21 cellular contexts compared by ENCODE assay signal in genomic region chr9:112547712-112548440, GRCh38.
DNase-seq lines count a peak whose midpoint lies in the region; ATAC-seq and TF ChIP-seq lines count a peak whose summit lies in the region.
"Had no signal": no experiment of that assay in that cellular context is flagged by ENCODE, and none has a peak within 500 bp of the region (broad histone marks: within the 10 kb centered on the region; RNA-seq: fewer than 3 reads in every experiment).

No MANE protein-coding gene starts in this region.

- TF ChIP-seq CTCF in natural killer cell (IDR thresholded peaks at IDR 0.05) (no peak), testis (IDR thresholded peaks at IDR 0.05) (no peak)

- no peaks in the 10 kb centered on the region for H3K9me3 Mint-ChIP-seq in natural killer cell
- H3K9me3 Mint-ChIP-seq in natural killer cell treated with Interleukin-12 subunit alpha and Interleukin-12 subunit beta and Interleukin-15 and Interleukin-18, amount 100 ng/mL, for 72 hours: peaks cover 3% of the 10 kb centered on the region
- H3K9me3 Mint-ChIP-seq in activated CD4-positive, alpha-beta T cell treated with anti-CD3 and anti-CD28 coated beads, Interleukin-2, amount 10 ng/mL, durations not matched to agents 7 days and 5 days: peaks cover 5% of the 10 kb centered on the region

- ATAC-seq in natural killer cell (no peak), GM19397 (IDR thresholded peaks at IDR 0.05; ENCODE audit: unreplicated experiment) (no peak)
- no peak for ATAC-seq in natural killer cell treated with Interleukin-12 subunit alpha and Interleukin-12 subunit beta and Interleukin-15 and Interleukin-18, amount 100 ng/mL, for 72 hours
- ATAC-seq: HepG2, Panc1 had no signal

- DNase-seq in natural killer cell (no peak), amniotic epithelial cell (ENCODE audit: low read depth) (peak; percentile 23), iPS DF 4.7 (ENCODE audit: extremely low read depth, low spot score) (peak; percentile 38), testis (no peak)
- DNase-seq in natural killer cell treated with Interleukin-12 subunit alpha and Interleukin-12 subunit beta and Interleukin-15 and Interleukin-18, amount 100 ng/mL, for 72 hours (ENCODE audit: low spot score): no peak
- DNase-seq in stimulated activated CD4-positive, alpha-beta T cell treated with anti-CD3 and anti-CD28 coated beads, Interleukin-12 subunit alpha, Interleukin-12 subunit beta, amount 100 ng/mL, for 4 hours: no peak
- no peak for DNase-seq in activated CD4-positive, alpha-beta T cell treated with anti-CD3 and anti-CD28 coated beads, Interleukin-2, amount 10 ng/mL, durations not matched to agents 7 days and 5 days
- DNase-seq: AML-193, DMS 273 treated with DMSO at 0.1 percent for 48 hours, DND-41, KG1, NCI-H1417 treated with DMSO at 0.1 percent for 48 hours, NCI-H2029, NCI-H345, NCI-H526 had no signal

- 78 to 82% methylated on average over 4 of the region's 4 CpGs for WGBS in testis, 2 donors

- peaks cover 27% of the 10 kb centered on the region for H3K4me1 ChIP-seq in testis
- H3K4me1 ChIP-seq: SJSA1 had no signal

- peaks cover 34 to 39% of the 10 kb centered on the region in 2 donors for H3K4me1 Mint-ChIP-seq in natural killer cell
- peaks cover 18 to 20% of the 10 kb centered on the region in 2 donors for H3K4me1 Mint-ChIP-seq in natural killer cell treated with Interleukin-12 subunit alpha and Interleukin-12 subunit beta and Interleukin-15 and Interleukin-18, amount 100 ng/mL, for 72 hours (ENCODE audit: low read depth in 2 of 2)
- peaks cover 10% of the 10 kb centered on the region for H3K4me1 Mint-ChIP-seq in activated CD4-positive, alpha-beta T cell treated with anti-CD3 and anti-CD28 coated beads, Interleukin-2, amount 10 ng/mL, durations not matched to agents 7 days and 5 days

- H3K36me3 Mint-ChIP-seq in natural killer cell: no peaks in the 10 kb centered on the region
- H3K36me3 Mint-ChIP-seq in natural killer cell treated with Interleukin-12 subunit alpha and Interleukin-12 subunit beta and Interleukin-15 and Interleukin-18, amount 100 ng/mL, for 72 hours: peaks cover 5% of the 10 kb centered on the region
- peaks cover 2% of the 10 kb centered on the region for H3K36me3 Mint-ChIP-seq in activated CD4-positive, alpha-beta T cell treated with anti-CD3 and anti-CD28 coated beads, Interleukin-2, amount 10 ng/mL, durations not matched to agents 7 days and 5 days (ENCODE audit: low read depth)

- no peak overlapping the region for H3K4me3 Mint-ChIP-seq in natural killer cell
- no peak overlapping the region for H3K4me3 Mint-ChIP-seq in natural killer cell treated with Interleukin-12 subunit alpha and Interleukin-12 subunit beta and Interleukin-15 and Interleukin-18, amount 100 ng/mL, for 72 hours
- no peak overlapping the region for H3K4me3 Mint-ChIP-seq in activated CD4-positive, alpha-beta T cell treated with anti-CD3 and anti-CD28 coated beads, Interleukin-2, amount 10 ng/mL, durations not matched to agents 7 days and 5 days

- peak overlapping the region; percentile 47 to 54 for H3K27ac ChIP-seq in testis
- H3K27ac ChIP-seq: 22Rv1, C4-2B, SJSA1 had no signal

- no peaks in the 10 kb centered on the region for H3K36me3 ChIP-seq in testis (ENCODE audit: low read depth, missing control alignments)
- H3K36me3 ChIP-seq: SJSA1 had no signal

- no peaks in the 10 kb centered on the region for H3K9me3 ChIP-seq in testis
- H3K9me3 ChIP-seq: SJSA1 had no signal

- CTCF ChIA-PET in activated CD4-positive, alpha-beta T cell treated with anti-CD3 and anti-CD28 coated beads, Interleukin-2, amount 10 ng/mL, durations not matched to agents 7 days and 5 days (lab: Charles Lee): interaction anchor here (0.6 kb wide), 1 partner anchor 727 kb away, joined by 3 read pairs; no protein-coding TSS in a partner anchor

- intact Hi-C loops in natural killer cell (cut with micrococcal nuclease) (no loop called here), testis (cut with DNase I; ENCODE audit: low total_unique reads) (no loop called here)

- no peaks in the 10 kb centered on the region for H3K27me3 Mint-ChIP-seq in natural killer cell (ENCODE audit: low read depth in 2 of 2)
- no peaks in the 10 kb centered on the region for H3K27me3 Mint-ChIP-seq in natural killer cell treated with Interleukin-12 subunit alpha and Interleukin-12 subunit beta and Interleukin-15 and Interleukin-18, amount 100 ng/mL, for 72 hours
- no peaks in the 10 kb centered on the region for H3K27me3 Mint-ChIP-seq in activated CD4-positive, alpha-beta T cell treated with anti-CD3 and anti-CD28 coated beads, Interleukin-2, amount 10 ng/mL, durations not matched to agents 7 days and 5 days

- H3K27me3 ChIP-seq in testis: no peaks in the 10 kb centered on the region
- H3K27me3 ChIP-seq: SJSA1 had no signal

- POLR2A ChIA-PET in activated CD4-positive, alpha-beta T cell treated with anti-CD3 and anti-CD28 coated beads, Interleukin-2, amount 10 ng/mL, durations not matched to agents 7 days and 5 days (lab: Charles Lee): no interaction called here

- H3K4me3 ChIP-seq in testis: no peak overlapping the region
- H3K4me3 ChIP-seq: SJSA1 had no signal

- TF ChIP-seq POLR2A in testis (IDR thresholded peaks at IDR 0.05): no peak

- H3K27ac Mint-ChIP-seq in natural killer cell: peak overlapping the region; percentile 26 to 30
- H3K27ac Mint-ChIP-seq in natural killer cell treated with Interleukin-12 subunit alpha and Interleukin-12 subunit beta and Interleukin-15 and Interleukin-18, amount 100 ng/mL, for 72 hours: no peak overlapping the region
- no peak overlapping the region for H3K27ac Mint-ChIP-seq in activated CD4-positive, alpha-beta T cell treated with anti-CD3 and anti-CD28 coated beads, Interleukin-2, amount 10 ng/mL, durations not matched to agents 7 days and 5 days

Comparison
In these comparisons a context has a peak if more than half of its experiments do, and no peak if none do; other contexts are left out.
1. H3K27ac Mint-ChIP-seq: peak in natural killer cell (2 of 2); none in natural killer cell treated with Interleukin-12 subunit alpha and Interleukin-12 subunit beta and Interleukin-15 and Interleukin-18, amount 100 ng/mL, for 72 hours (0 of 2) and activated CD4-positive, alpha-beta T cell treated with anti-CD3 and anti-CD28 coated beads, Interleukin-2, amount 10 ng/mL, durations not matched to agents 7 days and 5 days (single experiment).
2. DNase-seq: peak in amniotic epithelial cell (single experiment) and iPS DF 4.7 (single experiment); none in natural killer cell (single experiment), natural killer cell treated with Interleukin-12 subunit alpha and Interleukin-12 subunit beta and Interleukin-15 and Interleukin-18, amount 100 ng/mL, for 72 hours (single experiment), testis (single experiment), stimulated activated CD4-positive, alpha-beta T cell treated with anti-CD3 and anti-CD28 coated beads, Interleukin-12 subunit alpha, Interleukin-12 subunit beta, amount 100 ng/mL, for 4 hours (single experiment) and activated CD4-positive, alpha-beta T cell treated with anti-CD3 and anti-CD28 coated beads, Interleukin-2, amount 10 ng/mL, durations not matched to agents 7 days and 5 days (single experiment).